In the genomic region with DNA sequence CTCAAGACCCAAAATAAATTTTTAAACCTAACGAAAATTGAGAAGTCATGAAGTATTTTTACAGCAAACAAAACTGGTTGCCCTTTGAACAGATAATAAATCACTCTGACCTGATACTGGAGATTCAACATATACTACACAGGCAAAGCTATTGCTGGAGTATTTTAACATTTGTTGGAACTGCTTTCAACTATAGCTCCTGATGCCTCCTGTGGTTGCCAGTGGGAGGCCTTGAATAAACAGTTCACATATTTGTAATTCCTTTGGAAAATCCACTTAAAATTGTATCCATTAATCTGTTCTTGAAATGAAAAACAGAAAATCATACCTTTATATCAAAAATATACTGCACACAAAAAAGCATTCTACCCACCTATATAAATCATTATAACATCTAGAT, we compare ENCODE assay signal across 20 cellular contexts.
A peak's percentile ranks its signal among the peaks of the same experiment; 100 is the strongest.
DNase-seq lines count a peak whose midpoint lies in the region; ATAC-seq and TF ChIP-seq lines count a peak whose summit lies in the region.
"Had no signal": no experiment of that assay in that cellular context is flagged by ENCODE, and none has a peak within 500 bp of the region (broad histone marks: within the 10 kb centered on the region; RNA-seq: fewer than 3 reads in every experiment).

No MANE protein-coding gene starts in this region.

- H3K9me3 ChIP-seq in neural cell (ENCODE audit: low read length) (no peaks in the 10 kb centered on the region), psoas muscle (no peaks in the 10 kb centered on the region)
- H3K9me3 ChIP-seq: adrenal gland, esophagus squamous epithelium, SJSA1 had no signal

- no peak for TF ChIP-seq RAD21 in neural cell (conservative IDR thresholded peaks at IDR 0.05)

- no peaks in the 10 kb centered on the region for H3K36me3 ChIP-seq in neural cell (ENCODE audit: insufficient read depth, low read length)
- no peaks in the 10 kb centered on the region for H3K36me3 ChIP-seq in psoas muscle (ENCODE audit: insufficient read depth in 1 of 2, low read depth in 1 of 2)
- H3K36me3 ChIP-seq: adrenal gland, esophagus squamous epithelium, heart right ventricle, SJSA1 had no signal

- H3K27ac Mint-ChIP-seq in chondrocyte (ENCODE audit: unreplicated experiment): no peak overlapping the region
- H3K27ac Mint-ChIP-seq: activated CD8-positive, alpha-beta T cell treated with anti-CD3 and anti-CD28 coated beads, Interleukin-2, amount 10 ng/mL, durations not matched to agents 7 days and 5 days; activated T-helper 1 cell treated with anti-CD3 and anti-CD28 coated beads, Interleukin-12 subunit alpha, Interleukin-12 subunit beta, Interleukin-2, Interleukin-4 antibody, amounts not matched to agents 30 ng/mL and 10 ng/mL and 1 ng/mL, durations not matched to agents 14 hours and 24 hours and 36 hours had no signal

- no peaks in the 10 kb centered on the region for H3K27me3 ChIP-seq in neural cell (ENCODE audit: insufficient read depth, low read depth, low read length)
- H3K27me3 ChIP-seq in psoas muscle (ENCODE audit: insufficient read depth in 3 of 3, low read length in 2 of 3): no peaks in the 10 kb centered on the region
- H3K27me3 ChIP-seq: adrenal gland, esophagus squamous epithelium, heart right ventricle, SJSA1 had no signal

- ATAC-seq in psoas muscle (no peak), HG03045 (IDR thresholded peaks at IDR 0.05; ENCODE audit: unreplicated experiment) (no peak)
- ATAC-seq: activated CD8-positive, alpha-beta T cell treated with anti-CD3 and anti-CD28 coated beads, Interleukin-2, amount 10 ng/mL, durations not matched to agents 7 days and 5 days; heart right ventricle; left lobe of liver had no signal

- no peak overlapping the region for H3K4me3 Mint-ChIP-seq in chondrocyte (ENCODE audit: unreplicated experiment)
- H3K4me3 Mint-ChIP-seq: activated CD8-positive, alpha-beta T cell treated with anti-CD3 and anti-CD28 coated beads, Interleukin-2, amount 10 ng/mL, durations not matched to agents 7 days and 5 days; activated T-helper 1 cell treated with anti-CD3 and anti-CD28 coated beads, Interleukin-12 subunit alpha, Interleukin-12 subunit beta, Interleukin-2, Interleukin-4 antibody, amounts not matched to agents 30 ng/mL and 10 ng/mL and 1 ng/mL, durations not matched to agents 14 hours and 24 hours and 36 hours had no signal

- H4K20me1 ChIP-seq in neural cell (ENCODE audit: insufficient read depth): no peaks in the 10 kb centered on the region

- H3K4me3 ChIP-seq in neural cell (ENCODE audit: low read length): no peak overlapping the region
- H3K4me3 ChIP-seq in psoas muscle: no peak overlapping the region
- H3K4me3 ChIP-seq: adrenal gland, esophagus squamous epithelium, heart right ventricle, SJSA1 had no signal

- H3K4me1 ChIP-seq in psoas muscle: no peaks in the 10 kb centered on the region
- H3K4me1 ChIP-seq: adrenal gland, esophagus squamous epithelium, heart right ventricle, SJSA1 had no signal

- H3F3A ChIP-seq in neural cell (ENCODE audit: insufficient read depth, low read length, poor library complexity, severe bottlenecking): no peaks in the 10 kb centered on the region

- no peak for TF ChIP-seq EP300 in neural cell (conservative IDR thresholded peaks at IDR 0.05; ENCODE audit: poor library complexity, severe bottlenecking)

- H3K9me2 ChIP-seq in neural cell (ENCODE audit: insufficient read depth, low read length): no peaks in the 10 kb centered on the region

- no peaks in the 10 kb centered on the region for H3K79me2 ChIP-seq in neural cell (replicated peaks; ENCODE audit: insufficient read depth, low read length)

- H3K9ac ChIP-seq in neural cell (ENCODE audit: low read length): no peak overlapping the region

- peaks cover 4% of the 10 kb centered on the region for H3K4me1 Mint-ChIP-seq in chondrocyte (ENCODE audit: low read depth)

- no peaks in the 10 kb centered on the region for H3K36me3 Mint-ChIP-seq in chondrocyte (ENCODE audit: low read depth)

- H3K27ac ChIP-seq in neural cell (ENCODE audit: low read length): no peak overlapping the region
- H3K27ac ChIP-seq in psoas muscle: no peak overlapping the region
- H3K27ac ChIP-seq: adrenal gland, esophagus squamous epithelium, heart right ventricle, HL-60, SJSA1 had no signal

- peak; percentile 10 for DNase-seq in ELR (ENCODE audit: low read depth)
- peak; percentile 3 for DNase-seq in M059J (ENCODE audit: low read depth)
- no peak for DNase-seq in chondrocyte (ENCODE audit: low spot score)
- DNase-seq in DMS79 treated with DMSO at 0.1 percent for 48 hours (lab: John Stamatoyannopoulos, UW): no peak
- no peak for DNase-seq in SKM-1 (lab: John Stamatoyannopoulos, UW; ENCODE audit: unreplicated experiment)
- no peak for DNase-seq in psoas muscle
- DNase-seq: activated CD8-positive, alpha-beta T cell treated with anti-CD3 and anti-CD28 coated beads, Interleukin-2, amount 10 ng/mL, durations not matched to agents 7 days and 5 days; adrenal gland; AML-193; cortex of kidney; DMS 273 treated with DMSO at 0.1 percent for 48 hours; esophagus squamous epithelium; heart right ventricle; NCI-H446 had no signal

- intact Hi-C loops in psoas muscle (cut with DNase I): no loop called here

- no peak overlapping the region for H2AFZ ChIP-seq in neural cell (ENCODE audit: low read depth, low read length)

- TF ChIP-seq CTCF in chondrocyte (IDR thresholded peaks at IDR 0.05) (peak; percentile 52), neural cell (IDR thresholded peaks at IDR 0.05; ENCODE audit: poor library complexity, severe bottlenecking) (peak; percentile 24), psoas muscle (IDR thresholded peaks at IDR 0.05) (no peak)

- H3K4me2 ChIP-seq in neural cell (ENCODE audit: low read length): no peak overlapping the region

- 33 to 38% (median 33%) methylated on average over 1 of the region's 1 CpG for WGBS in psoas muscle, 3 donors

- H3K9me3 Mint-ChIP-seq in chondrocyte (ENCODE audit: low read depth): peaks cover 6% of the 10 kb centered on the region
- H3K9me3 Mint-ChIP-seq: activated T-helper 1 cell treated with anti-CD3 and anti-CD28 coated beads, Interleukin-12 subunit alpha, Interleukin-12 subunit beta, Interleukin-2, Interleukin-4 antibody, amounts not matched to agents 30 ng/mL and 10 ng/mL and 1 ng/mL, durations not matched to agents 14 hours and 24 hours and 36 hours had no signal

- H3K27me3 Mint-ChIP-seq in chondrocyte (ENCODE audit: low read depth): peaks cover 1% of the 10 kb centered on the region

TF ChIP-seq in neural cell, 6 proteins besides CTCF, POLR2A, EP300 and RAD21:
- TF ChIP-seq, protein P1, sequence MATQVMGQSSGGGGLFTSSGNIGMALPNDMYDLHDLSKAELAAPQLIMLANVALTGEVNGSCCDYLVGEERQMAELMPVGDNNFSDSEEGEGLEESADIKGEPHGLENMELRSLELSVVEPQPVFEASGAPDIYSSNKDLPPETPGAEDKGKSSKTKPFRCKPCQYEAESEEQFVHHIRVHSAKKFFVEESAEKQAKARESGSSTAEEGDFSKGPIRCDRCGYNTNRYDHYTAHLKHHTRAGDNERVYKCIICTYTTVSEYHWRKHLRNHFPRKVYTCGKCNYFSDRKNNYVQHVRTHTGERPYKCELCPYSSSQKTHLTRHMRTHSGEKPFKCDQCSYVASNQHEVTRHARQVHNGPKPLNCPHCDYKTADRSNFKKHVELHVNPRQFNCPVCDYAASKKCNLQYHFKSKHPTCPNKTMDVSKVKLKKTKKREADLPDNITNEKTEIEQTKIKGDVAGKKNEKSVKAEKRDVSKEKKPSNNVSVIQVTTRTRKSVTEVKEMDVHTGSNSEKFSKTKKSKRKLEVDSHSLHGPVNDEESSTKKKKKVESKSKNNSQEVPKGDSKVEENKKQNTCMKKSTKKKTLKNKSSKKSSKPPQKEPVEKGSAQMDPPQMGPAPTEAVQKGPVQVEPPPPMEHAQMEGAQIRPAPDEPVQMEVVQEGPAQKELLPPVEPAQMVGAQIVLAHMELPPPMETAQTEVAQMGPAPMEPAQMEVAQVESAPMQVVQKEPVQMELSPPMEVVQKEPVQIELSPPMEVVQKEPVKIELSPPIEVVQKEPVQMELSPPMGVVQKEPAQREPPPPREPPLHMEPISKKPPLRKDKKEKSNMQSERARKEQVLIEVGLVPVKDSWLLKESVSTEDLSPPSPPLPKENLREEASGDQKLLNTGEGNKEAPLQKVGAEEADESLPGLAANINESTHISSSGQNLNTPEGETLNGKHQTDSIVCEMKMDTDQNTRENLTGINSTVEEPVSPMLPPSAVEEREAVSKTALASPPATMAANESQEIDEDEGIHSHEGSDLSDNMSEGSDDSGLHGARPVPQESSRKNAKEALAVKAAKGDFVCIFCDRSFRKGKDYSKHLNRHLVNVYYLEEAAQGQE (IDR thresholded peaks at IDR 0.05; ENCODE audit: borderline replicate concordance): no peak
- TF ChIP-seq MXI1 (conservative IDR thresholded peaks at IDR 0.05; ENCODE audit: poor library complexity, severe bottlenecking): no peak
- TF ChIP-seq TAF1 (IDR thresholded peaks at IDR 0.05; ENCODE audit: low read depth): no peak
- TF ChIP-seq EZH2 (IDR thresholded peaks at IDR 0.05; ENCODE audit: borderline replicate concordance, insufficient read depth, low read length, poor library complexity, severe bottlenecking): no peak
- TF ChIP-seq POLR2AphosphoS5 (IDR thresholded peaks at IDR 0.05): no peak
- no peak for TF ChIP-seq SMC3 (conservative IDR thresholded peaks at IDR 0.05; ENCODE audit: poor library complexity)
TF ChIP-seq in neural cell: peak in this region for 0.

Comparison
In these comparisons a context has a peak if more than half of its experiments do, and no peak if none do; other contexts are left out.
1. DNase-seq: peak in ELR (single experiment) and M059J (single experiment); none in chondrocyte (single experiment), DMS79 treated with DMSO at 0.1 percent for 48 hours (single experiment), SKM-1 (single experiment) and psoas muscle (0 of 2).